Comparison of ENCODE assay signal across 21 cellular contexts in the genomic region with DNA sequence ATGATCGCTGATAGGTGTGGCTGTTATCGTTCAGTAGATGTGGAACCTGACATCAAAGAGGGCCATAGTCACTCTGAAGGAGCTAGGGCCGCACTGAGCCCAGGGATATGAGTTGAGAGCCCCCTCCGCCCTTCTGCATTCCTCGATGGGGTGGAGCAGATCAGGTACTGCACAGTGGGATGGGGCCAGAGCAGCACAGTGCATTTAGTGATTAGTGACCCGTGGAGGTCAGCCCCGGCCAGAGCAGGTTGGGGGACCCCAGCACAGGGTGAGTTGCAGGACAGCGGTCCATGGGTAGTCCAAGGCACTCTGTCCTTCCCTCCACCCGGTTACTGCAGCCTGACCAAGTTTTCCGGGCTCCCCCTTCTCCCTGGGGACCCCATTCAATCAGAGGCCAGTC.
DNase-seq lines count a peak whose midpoint lies in the region; ATAC-seq, FAIRE-seq and TF ChIP-seq lines count a peak whose summit lies in the region.
"Had no signal": no experiment of that assay in that cellular context is flagged by ENCODE, and none has a peak within 500 bp of the region (broad histone marks: within the 10 kb centered on the region; RNA-seq: fewer than 3 reads in every experiment).

No MANE protein-coding gene starts in this region.

- TF ChIP-seq CTCF in osteoblast (IDR thresholded peaks at IDR 0.05; ENCODE audit: extremely low read depth, low read depth, low read length) (no peak), pancreas (IDR thresholded peaks at IDR 0.05) (no peak)

- no peak overlapping the region for H3K27ac Mint-ChIP-seq in T-helper 17 cell
- H3K27ac Mint-ChIP-seq: CD8-positive, alpha-beta T cell; HFFc6 had no signal

- no peak for FAIRE-seq in pancreas (lab: Jason Lieb, UNC)
- FAIRE-seq: D721Med, G401.6, GM12891 had no signal

- H2AFZ ChIP-seq in osteoblast (ENCODE audit: low read length): no peak overlapping the region

- peaks cover 12% of the 10 kb centered on the region for H3K27me3 ChIP-seq in osteoblast (ENCODE audit: insufficient read depth, low read length)
- no peaks in the 10 kb centered on the region for H3K27me3 ChIP-seq in pancreas

- no peak overlapping the region for H3K4me2 ChIP-seq in osteoblast (ENCODE audit: insufficient read depth, low read length)

- H3K9me3 ChIP-seq in osteoblast (ENCODE audit: low read depth, low read length) (no peaks in the 10 kb centered on the region), pancreas (no peaks in the 10 kb centered on the region), T-helper 17 cell (ENCODE audit: control insufficient read depth, low read length, poor library complexity, severe bottlenecking) (no peaks in the 10 kb centered on the region)
- H3K9me3 ChIP-seq: HAP-1 had no signal

- no peak overlapping the region for H3K4me3 ChIP-seq in osteoblast (ENCODE audit: insufficient read depth, low read length)
- H3K4me3 ChIP-seq in pancreas: no peak overlapping the region
- H3K4me3 ChIP-seq: HAP-1 had no signal

- H3K79me2 ChIP-seq in osteoblast (ENCODE audit: insufficient read depth, low read length): no peaks in the 10 kb centered on the region

- DNase-seq in cardiac septum (ENCODE audit: low spot score) (peak; percentile 66), left cardiac atrium (no peak), osteoblast (ENCODE audit: insufficient read length, low spot score, missing footprints) (peak; percentile 13), NCI-H187 (lab: John Stamatoyannopoulos, UW) (no peak), pancreas (no peak), NCI-H2107 (lab: John Stamatoyannopoulos, UW) (no peak), T-helper 17 cell (no peak)
- DNase-seq: CD8-positive, alpha-beta T cell; COR-L47; DMS153; DMS79 treated with DMSO at 0.1 percent for 48 hours; EL; GOT3; HFFc6 had no signal

- H3K4me3 Mint-ChIP-seq in T-helper 17 cell: no peak overlapping the region
- H3K4me3 Mint-ChIP-seq: CD8-positive, alpha-beta T cell; HFFc6 had no signal

- H3K36me3 Mint-ChIP-seq in T-helper 17 cell (ENCODE audit: low read depth): peaks cover 2% of the 10 kb centered on the region
- H3K36me3 Mint-ChIP-seq: CD14-positive monocyte; CD8-positive, alpha-beta T cell had no signal

- no peaks in the 10 kb centered on the region for H3K36me3 ChIP-seq in osteoblast (ENCODE audit: insufficient read depth, low read length)
- H3K36me3 ChIP-seq in pancreas: no peaks in the 10 kb centered on the region
- H3K36me3 ChIP-seq: HAP-1 had no signal

- H3K27ac ChIP-seq in cingulate gyrus (ENCODE audit: low read depth, low read length): peak overlapping the region; percentile 19
- H3K27ac ChIP-seq in osteoblast (ENCODE audit: low read depth, low read length): no peak overlapping the region
- H3K27ac ChIP-seq in pancreas: no peak overlapping the region
- H3K27ac ChIP-seq: 22Rv1 had no signal

- peaks cover 4% of the 10 kb centered on the region for H3K4me1 Mint-ChIP-seq in T-helper 17 cell
- H3K4me1 Mint-ChIP-seq: CD14-positive monocyte had no signal

- intact Hi-C loops in cardiac septum (cut with DNase I) (no loop called here), left cardiac atrium (cut with DNase I) (no loop called here), pancreas (cut with DNase I) (no loop called here)

- H4K20me1 ChIP-seq in osteoblast (ENCODE audit: insufficient read depth, low read length): no peaks in the 10 kb centered on the region

- WGBS in pancreas, 2 donors: 61 to 74% methylated on average over 10 of the region's 10 CpGs

- H3K4me1 ChIP-seq in osteoblast (ENCODE audit: insufficient read depth, low read length) (no peaks in the 10 kb centered on the region), pancreas (no peaks in the 10 kb centered on the region)
- H3K4me1 ChIP-seq: HAP-1 had no signal

- H3K27me3 Mint-ChIP-seq in T-helper 17 cell: peaks cover 31% of the 10 kb centered on the region

- ATAC-seq in left cardiac atrium (no peak), pancreas (no peak), T-helper 17 cell (no peak)
- ATAC-seq: CD8-positive, alpha-beta T cell had no signal

Comparison
In these comparisons a context has a peak if more than half of its experiments do, and no peak if none do; other contexts are left out.
1. DNase-seq: peak in cardiac septum (single experiment) and osteoblast (single experiment); none in left cardiac atrium (single experiment), NCI-H187 (0 of 2), pancreas (0 of 6), NCI-H2107 (single experiment) and T-helper 17 cell (0 of 3).